ENCODE assay signal across 18 cellular contexts in the genomic region with DNA sequence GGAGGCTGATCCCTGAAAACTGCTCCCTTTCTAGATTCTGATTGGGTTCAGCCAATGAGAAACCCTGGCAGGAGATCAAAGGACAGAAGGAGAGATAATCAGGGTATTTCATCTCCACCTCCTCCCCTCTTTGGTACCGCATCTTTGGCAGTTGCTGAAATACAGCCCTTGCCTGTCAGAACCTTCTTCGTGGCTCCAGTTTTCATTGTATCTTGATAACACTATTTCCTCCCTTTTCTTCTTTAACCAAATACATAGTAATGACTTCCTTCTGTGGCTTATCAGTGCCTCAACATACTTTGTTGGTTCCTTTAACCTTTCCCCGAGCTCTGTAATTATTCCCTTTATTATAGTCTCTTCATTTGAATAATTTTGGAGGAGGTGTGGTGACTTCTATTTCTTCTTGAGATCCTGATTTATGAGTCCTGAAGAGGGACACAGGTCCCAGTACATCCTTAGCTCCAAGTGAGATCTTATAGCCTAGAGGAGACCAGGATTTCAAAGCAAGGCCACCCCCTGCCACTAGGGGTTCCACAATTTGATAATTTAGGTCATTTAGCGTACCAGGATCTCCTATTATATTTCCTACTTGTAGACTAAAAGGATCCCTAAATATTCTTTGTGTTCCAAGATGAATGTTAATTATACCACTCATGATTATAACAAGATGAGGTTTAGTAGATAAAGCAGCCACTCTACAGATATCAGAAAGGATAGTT.
DNase-seq lines count a peak whose midpoint lies in the region; ATAC-seq, FAIRE-seq and TF ChIP-seq lines count a peak whose summit lies in the region.
"Had no signal": no experiment of that assay in that cellular context is flagged by ENCODE, and none has a peak within 500 bp of the region (broad histone marks: within the 10 kb centered on the region; RNA-seq: fewer than 3 reads in every experiment).

No MANE protein-coding gene starts in this region.

- no peaks in the 10 kb centered on the region for H3K9me3 Mint-ChIP-seq in nephron

- TF ChIP-seq CTCF in VCaP (conservative IDR thresholded peaks at IDR 0.05) (no peak), nephron (IDR thresholded peaks at IDR 0.05; ENCODE audit: unreplicated experiment in 3 of 3) (peak in 1 of 3 experiments; percentile 9), tibial artery (IDR thresholded peaks at IDR 0.05) (no peak)

- H3K4me3 ChIP-seq in tibial artery, result no peak overlapping the region
- H3K4me3 ChIP-seq: heart left ventricle, MG63, spleen had no signal

- no peaks in the 10 kb centered on the region for H3K36me3 Mint-ChIP-seq in nephron (ENCODE audit: low read depth)

- no peak overlapping the region for H3K4me3 Mint-ChIP-seq in nephron

- no peak for FAIRE-seq in frontal cortex (lab: Jason Lieb, UNC)
- FAIRE-seq: astrocyte had no signal

- H3K27ac ChIP-seq in VCaP, result peak overlapping the region; percentile 54
- H3K27ac ChIP-seq in tibial artery, result no peak overlapping the region
- H3K27ac ChIP-seq: 22Rv1, heart left ventricle, HL-60, spleen had no signal

- peak; percentile 66 for ATAC-seq in HG03342 (IDR thresholded peaks at IDR 0.05; ENCODE audit: unreplicated experiment)
- ATAC-seq: heart left ventricle had no signal

- H3K27me3 ChIP-seq in tibial artery, result no peaks in the 10 kb centered on the region
- H3K27me3 ChIP-seq: heart left ventricle, MG63, spleen had no signal

- no peaks in the 10 kb centered on the region for H3K9me3 ChIP-seq in tibial artery
- H3K9me3 ChIP-seq: heart left ventricle, MG63, spleen had no signal

- H3K27ac Mint-ChIP-seq in nephron, result peak overlapping the region in 2 of 3 experiments; percentile 9 to 17

- no peaks in the 10 kb centered on the region for H3K4me1 Mint-ChIP-seq in nephron

- no peaks in the 10 kb centered on the region for H3K27me3 Mint-ChIP-seq in nephron (ENCODE audit: low read depth)

- DNase-seq in DMS 273 (lab: John Stamatoyannopoulos, UW; ENCODE audit: unreplicated experiment) (peak; percentile 1), DMS 273 treated with DMSO at 0.1 percent for 48 hours (lab: John Stamatoyannopoulos, UW) (no peak), NCI-H146 (lab: John Stamatoyannopoulos, UW) (no peak), frontal cortex (ENCODE audit: low spot score in 2 of 2) (no peak), tibial artery (no peak)
- DNase-seq: activated T-cell treated with anti-CD3 and anti-CD28 coated beads, Interleukin-2, amount 50 U/mL, for 48 hours; effector memory CD4-positive, alpha-beta T cell; heart left ventricle; MG63; NCI-H510A; occipital lobe; spleen had no signal

- H3K36me3 ChIP-seq in tibial artery, result no peaks in the 10 kb centered on the region
- H3K36me3 ChIP-seq: heart left ventricle, MG63, spleen had no signal

- H3K4me1 ChIP-seq in tibial artery, result no peaks in the 10 kb centered on the region
- H3K4me1 ChIP-seq: heart left ventricle, spleen had no signal

- intact Hi-C loops in tibial artery (cut with DNase I; ENCODE audit: low total_unique reads), result no loop called here
